ENCODE assay signal across 1 cellular context in the genomic region with DNA sequence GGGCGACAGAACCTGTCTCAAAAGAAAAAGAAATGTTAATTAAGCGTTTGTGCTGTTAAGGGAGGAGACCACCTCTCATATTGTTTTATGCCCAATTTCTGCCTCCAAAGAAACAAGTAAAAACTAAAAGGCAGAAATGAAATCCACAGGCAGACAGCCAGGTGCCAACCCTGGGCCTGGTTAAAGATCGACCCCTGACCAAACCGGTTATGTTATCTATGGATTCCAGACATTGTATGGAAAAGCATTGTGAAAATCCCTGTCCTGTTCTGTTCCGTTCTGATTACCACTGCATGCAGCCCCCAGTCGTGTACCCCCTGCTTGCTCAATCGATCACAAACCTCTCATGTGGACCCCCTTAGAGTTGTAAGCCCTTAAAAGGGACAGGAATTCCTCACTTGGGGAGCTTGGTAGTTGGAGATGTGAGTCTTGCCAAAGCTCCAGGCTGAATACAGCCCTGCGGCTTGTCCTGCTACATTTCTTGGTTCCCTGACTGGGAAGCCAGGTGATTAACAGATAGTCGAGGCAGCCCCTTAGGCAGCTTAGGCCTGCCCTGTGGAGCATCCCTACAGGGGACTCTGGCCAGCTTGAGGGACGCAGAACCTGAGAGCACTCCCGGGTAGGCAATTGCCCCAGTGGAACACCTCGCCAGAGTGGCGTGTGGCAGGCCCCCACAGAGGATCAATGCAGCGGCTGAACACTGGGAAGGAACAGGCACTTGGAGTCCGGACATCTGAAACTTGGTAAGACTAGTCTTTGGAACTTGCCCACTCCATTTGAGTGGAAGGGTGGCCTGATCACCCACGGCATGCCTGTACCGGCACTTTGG.
TF ChIP-seq lines count a peak whose summit lies in the region.

No MANE protein-coding gene starts in this region.

TF ChIP-seq in GM23338, 12 proteins besides CTCF, POLR2A, EP300 and RAD21:
- TF ChIP-seq, protein P1, sequence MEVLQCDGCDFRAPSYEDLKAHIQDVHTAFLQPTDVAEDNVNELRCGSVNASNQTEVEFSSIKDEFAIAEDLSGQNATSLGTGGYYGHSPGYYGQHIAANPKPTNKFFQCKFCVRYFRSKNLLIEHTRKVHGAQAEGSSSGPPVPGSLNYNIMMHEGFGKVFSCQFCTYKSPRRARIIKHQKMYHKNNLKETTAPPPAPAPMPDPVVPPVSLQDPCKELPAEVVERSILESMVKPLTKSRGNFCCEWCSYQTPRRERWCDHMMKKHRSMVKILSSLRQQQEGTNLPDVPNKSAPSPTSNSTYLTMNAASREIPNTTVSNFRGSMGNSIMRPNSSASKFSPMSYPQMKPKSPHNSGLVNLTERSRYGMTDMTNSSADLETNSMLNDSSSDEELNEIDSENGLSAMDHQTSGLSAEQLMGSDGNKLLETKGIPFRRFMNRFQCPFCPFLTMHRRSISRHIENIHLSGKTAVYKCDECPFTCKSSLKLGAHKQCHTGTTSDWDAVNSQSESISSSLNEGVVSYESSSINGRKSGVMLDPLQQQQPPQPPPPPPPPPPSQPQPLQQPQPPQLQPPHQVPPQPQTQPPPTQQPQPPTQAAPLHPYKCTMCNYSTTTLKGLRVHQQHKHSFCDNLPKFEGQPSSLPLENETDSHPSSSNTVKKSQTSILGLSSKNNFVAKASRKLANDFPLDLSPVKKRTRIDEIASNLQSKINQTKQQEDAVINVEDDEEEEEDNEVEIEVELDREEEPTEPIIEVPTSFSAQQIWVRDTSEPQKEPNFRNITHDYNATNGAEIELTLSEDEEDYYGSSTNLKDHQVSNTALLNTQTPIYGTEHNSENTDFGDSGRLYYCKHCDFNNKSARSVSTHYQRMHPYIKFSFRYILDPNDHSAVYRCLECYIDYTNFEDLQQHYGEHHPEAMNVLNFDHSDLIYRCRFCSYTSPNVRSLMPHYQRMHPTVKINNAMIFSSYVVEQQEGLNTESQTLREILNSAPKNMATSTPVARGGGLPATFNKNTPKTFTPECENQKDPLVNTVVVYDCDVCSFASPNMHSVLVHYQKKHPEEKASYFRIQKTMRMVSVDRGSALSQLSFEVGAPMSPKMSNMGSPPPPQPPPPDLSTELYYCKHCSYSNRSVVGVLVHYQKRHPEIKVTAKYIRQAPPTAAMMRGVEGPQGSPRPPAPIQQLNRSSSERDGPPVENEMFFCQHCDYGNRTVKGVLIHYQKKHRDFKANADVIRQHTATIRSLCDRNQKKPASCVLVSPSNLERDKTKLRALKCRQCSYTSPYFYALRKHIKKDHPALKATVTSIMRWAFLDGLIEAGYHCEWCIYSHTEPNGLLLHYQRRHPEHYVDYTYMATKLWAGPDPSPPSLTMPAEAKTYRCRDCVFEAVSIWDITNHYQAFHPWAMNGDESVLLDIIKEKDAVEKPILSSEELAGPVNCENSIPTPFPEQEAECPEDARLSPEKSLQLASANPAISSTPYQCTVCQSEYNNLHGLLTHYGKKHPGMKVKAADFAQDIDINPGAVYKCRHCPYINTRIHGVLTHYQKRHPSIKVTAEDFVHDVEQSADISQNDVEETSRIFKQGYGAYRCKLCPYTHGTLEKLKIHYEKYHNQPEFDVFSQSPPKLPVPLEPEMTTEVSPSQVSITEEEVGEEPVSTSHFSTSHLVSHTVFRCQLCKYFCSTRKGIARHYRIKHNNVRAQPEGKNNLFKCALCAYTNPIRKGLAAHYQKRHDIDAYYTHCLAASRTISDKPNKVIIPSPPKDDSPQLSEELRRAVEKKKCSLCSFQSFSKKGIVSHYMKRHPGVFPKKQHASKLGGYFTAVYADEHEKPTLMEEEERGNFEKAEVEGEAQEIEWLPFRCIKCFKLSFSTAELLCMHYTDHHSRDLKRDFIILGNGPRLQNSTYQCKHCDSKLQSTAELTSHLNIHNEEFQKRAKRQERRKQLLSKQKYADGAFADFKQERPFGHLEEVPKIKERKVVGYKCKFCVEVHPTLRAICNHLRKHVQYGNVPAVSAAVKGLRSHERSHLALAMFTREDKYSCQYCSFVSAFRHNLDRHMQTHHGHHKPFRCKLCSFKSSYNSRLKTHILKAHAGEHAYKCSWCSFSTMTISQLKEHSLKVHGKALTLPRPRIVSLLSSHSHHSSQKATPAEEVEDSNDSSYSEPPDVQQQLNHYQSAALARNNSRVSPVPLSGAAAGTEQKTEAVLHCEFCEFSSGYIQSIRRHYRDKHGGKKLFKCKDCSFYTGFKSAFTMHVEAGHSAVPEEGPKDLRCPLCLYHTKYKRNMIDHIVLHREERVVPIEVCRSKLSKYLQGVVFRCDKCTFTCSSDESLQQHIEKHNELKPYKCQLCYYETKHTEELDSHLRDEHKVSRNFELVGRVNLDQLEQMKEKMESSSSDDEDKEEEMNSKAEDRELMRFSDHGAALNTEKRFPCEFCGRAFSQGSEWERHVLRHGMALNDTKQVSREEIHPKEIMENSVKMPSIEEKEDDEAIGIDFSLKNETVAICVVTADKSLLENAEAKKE (CRISPR knock-in tag; IDR thresholded peaks at IDR 0.05) = no peak
- TF ChIP-seq EZH2 (IDR thresholded peaks at IDR 0.05; ENCODE audit: low read depth, unreplicated experiment) (no peak), NANOG (IDR thresholded peaks at IDR 0.05; ENCODE audit: borderline replicate concordance) (no peak), ZNF331 (CRISPR knock-in tag; IDR thresholded peaks at IDR 0.05; ENCODE audit: low read depth) (no peak), JUNB (IDR thresholded peaks at IDR 0.05; ENCODE audit: unreplicated experiment) (no peak), POLR2AphosphoS5 (IDR thresholded peaks at IDR 0.05; ENCODE audit: low read depth) (no peak), EZH2phosphoT487 (IDR thresholded peaks at IDR 0.05; ENCODE audit: unreplicated experiment) (no peak), STAT1 (IDR thresholded peaks at IDR 0.05; ENCODE audit: unreplicated experiment) (no peak), CREB1 (CRISPR knock-in tag; IDR thresholded peaks at IDR 0.05; ENCODE audit: low read depth) (no peak), ZNF114 (CRISPR knock-in tag; IDR thresholded peaks at IDR 0.05) (no peak)
- TF ChIP-seq, protein P2, sequence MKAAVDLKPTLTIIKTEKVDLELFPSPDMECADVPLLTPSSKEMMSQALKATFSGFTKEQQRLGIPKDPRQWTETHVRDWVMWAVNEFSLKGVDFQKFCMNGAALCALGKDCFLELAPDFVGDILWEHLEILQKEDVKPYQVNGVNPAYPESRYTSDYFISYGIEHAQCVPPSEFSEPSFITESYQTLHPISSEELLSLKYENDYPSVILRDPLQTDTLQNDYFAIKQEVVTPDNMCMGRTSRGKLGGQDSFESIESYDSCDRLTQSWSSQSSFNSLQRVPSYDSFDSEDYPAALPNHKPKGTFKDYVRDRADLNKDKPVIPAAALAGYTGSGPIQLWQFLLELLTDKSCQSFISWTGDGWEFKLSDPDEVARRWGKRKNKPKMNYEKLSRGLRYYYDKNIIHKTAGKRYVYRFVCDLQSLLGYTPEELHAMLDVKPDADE (IDR thresholded peaks at IDR 0.05) = no peak
- TF ChIP-seq, protein P3, sequence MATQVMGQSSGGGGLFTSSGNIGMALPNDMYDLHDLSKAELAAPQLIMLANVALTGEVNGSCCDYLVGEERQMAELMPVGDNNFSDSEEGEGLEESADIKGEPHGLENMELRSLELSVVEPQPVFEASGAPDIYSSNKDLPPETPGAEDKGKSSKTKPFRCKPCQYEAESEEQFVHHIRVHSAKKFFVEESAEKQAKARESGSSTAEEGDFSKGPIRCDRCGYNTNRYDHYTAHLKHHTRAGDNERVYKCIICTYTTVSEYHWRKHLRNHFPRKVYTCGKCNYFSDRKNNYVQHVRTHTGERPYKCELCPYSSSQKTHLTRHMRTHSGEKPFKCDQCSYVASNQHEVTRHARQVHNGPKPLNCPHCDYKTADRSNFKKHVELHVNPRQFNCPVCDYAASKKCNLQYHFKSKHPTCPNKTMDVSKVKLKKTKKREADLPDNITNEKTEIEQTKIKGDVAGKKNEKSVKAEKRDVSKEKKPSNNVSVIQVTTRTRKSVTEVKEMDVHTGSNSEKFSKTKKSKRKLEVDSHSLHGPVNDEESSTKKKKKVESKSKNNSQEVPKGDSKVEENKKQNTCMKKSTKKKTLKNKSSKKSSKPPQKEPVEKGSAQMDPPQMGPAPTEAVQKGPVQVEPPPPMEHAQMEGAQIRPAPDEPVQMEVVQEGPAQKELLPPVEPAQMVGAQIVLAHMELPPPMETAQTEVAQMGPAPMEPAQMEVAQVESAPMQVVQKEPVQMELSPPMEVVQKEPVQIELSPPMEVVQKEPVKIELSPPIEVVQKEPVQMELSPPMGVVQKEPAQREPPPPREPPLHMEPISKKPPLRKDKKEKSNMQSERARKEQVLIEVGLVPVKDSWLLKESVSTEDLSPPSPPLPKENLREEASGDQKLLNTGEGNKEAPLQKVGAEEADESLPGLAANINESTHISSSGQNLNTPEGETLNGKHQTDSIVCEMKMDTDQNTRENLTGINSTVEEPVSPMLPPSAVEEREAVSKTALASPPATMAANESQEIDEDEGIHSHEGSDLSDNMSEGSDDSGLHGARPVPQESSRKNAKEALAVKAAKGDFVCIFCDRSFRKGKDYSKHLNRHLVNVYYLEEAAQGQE (IDR thresholded peaks at IDR 0.05; ENCODE audit: unreplicated experiment) = no peak
